In the genomic region with DNA sequence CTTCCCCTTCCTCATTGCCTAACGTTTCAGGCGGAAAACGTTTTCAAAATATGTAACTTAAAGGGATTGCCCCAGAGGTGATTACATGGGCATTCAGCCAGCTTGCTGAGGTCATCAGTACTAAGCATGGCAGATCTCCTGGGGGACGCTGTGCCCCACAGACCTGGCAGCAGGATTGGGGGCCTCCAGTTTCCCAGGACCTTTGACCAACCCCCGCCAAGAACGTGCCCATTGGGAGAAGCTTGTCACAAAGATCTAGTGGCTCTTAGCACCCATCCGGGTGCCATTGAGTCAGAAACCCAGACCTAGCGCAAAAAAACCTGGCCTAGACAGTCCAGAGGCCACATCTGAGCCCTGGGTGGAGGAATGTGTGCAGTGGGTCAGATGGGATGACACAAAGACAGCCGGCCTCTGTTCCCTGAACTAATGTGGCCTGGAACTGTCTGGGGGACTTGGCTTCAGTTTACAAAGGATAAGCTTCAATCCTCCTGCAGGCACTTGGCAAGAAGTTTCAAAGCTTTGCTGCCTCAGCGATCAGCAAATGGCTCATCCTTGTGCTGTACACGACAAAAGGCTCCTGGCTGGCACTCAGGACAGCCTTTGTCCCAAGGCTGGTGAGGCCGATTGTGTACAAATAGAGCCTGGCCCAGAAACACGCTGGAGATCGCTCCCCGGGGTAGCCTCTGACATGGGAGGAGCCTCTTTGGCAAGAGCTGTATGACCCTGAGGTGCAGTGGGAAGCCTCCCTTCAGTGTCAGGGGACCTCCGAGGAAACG, we compare ENCODE assay signal across 1 cellular context.
A peak's percentile ranks its signal among the peaks of the same experiment; 100 is the strongest.
TF ChIP-seq lines count a peak whose summit lies in the region.

No MANE protein-coding gene starts in this region.

TF ChIP-seq in HepG2, 621 proteins besides CTCF, POLR2A, EP300 and RAD21 (continued from another document):
- TF ChIP-seq, protein P1, sequence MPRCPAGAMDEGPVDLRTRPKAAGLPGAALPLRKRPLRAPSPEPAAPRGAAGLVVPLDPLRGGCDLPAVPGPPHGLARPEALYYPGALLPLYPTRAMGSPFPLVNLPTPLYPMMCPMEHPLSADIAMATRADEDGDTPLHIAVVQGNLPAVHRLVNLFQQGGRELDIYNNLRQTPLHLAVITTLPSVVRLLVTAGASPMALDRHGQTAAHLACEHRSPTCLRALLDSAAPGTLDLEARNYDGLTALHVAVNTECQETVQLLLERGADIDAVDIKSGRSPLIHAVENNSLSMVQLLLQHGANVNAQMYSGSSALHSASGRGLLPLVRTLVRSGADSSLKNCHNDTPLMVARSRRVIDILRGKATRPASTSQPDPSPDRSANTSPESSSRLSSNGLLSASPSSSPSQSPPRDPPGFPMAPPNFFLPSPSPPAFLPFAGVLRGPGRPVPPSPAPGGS (CRISPR knock-in tag; IDR thresholded peaks at IDR 0.05), result no peak
- TF ChIP-seq, protein P2, sequence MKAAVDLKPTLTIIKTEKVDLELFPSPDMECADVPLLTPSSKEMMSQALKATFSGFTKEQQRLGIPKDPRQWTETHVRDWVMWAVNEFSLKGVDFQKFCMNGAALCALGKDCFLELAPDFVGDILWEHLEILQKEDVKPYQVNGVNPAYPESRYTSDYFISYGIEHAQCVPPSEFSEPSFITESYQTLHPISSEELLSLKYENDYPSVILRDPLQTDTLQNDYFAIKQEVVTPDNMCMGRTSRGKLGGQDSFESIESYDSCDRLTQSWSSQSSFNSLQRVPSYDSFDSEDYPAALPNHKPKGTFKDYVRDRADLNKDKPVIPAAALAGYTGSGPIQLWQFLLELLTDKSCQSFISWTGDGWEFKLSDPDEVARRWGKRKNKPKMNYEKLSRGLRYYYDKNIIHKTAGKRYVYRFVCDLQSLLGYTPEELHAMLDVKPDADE (CRISPR knock-in tag; IDR thresholded peaks at IDR 0.05), result no peak
- TF ChIP-seq RBM39 (IDR thresholded peaks at IDR 0.05; ENCODE audit: low read depth, low read length, poor library complexity, severe bottlenecking) (no peak), GLI4 (CRISPR knock-in tag; IDR thresholded peaks at IDR 0.05; ENCODE audit: borderline replicate concordance) (no peak), IRF2 (CRISPR knock-in tag; IDR thresholded peaks at IDR 0.05) (no peak), ZNF354B (CRISPR knock-in tag; IDR thresholded peaks at IDR 0.05) (no peak), ZNF432 (CRISPR knock-in tag; IDR thresholded peaks at IDR 0.05; ENCODE audit: borderline replicate concordance) (no peak), ZBTB7B (CRISPR knock-in tag; IDR thresholded peaks at IDR 0.05) (0 out of 2 replicates have a peak, but pooled peaks have one; percentile 22), ZNF34 (CRISPR knock-in tag; IDR thresholded peaks at IDR 0.05; ENCODE audit: borderline replicate concordance) (no peak), HOXA5 (CRISPR knock-in tag; IDR thresholded peaks at IDR 0.05) (no peak), KLF16 (CRISPR knock-in tag; IDR thresholded peaks at IDR 0.05) (no peak), ZNF12 (CRISPR knock-in tag; IDR thresholded peaks at IDR 0.05) (peak; percentile 60; the same call in 1 of the 2 replicates), NR1H2 (CRISPR knock-in tag; IDR thresholded peaks at IDR 0.05; ENCODE audit: borderline replicate concordance, low read depth) (no peak), AKAP8 (CRISPR knock-in tag; IDR thresholded peaks at IDR 0.05) (no peak), ZNF616 (CRISPR knock-in tag; IDR thresholded peaks at IDR 0.05; ENCODE audit: low read depth) (no peak), NONO (IDR thresholded peaks at IDR 0.05) (no peak), NONO (CRISPR knock-in tag; conservative IDR thresholded peaks at IDR 0.05) (no peak), ZNF430 (CRISPR knock-in tag; IDR thresholded peaks at IDR 0.05) (no peak)
- TF ChIP-seq, protein P3, sequence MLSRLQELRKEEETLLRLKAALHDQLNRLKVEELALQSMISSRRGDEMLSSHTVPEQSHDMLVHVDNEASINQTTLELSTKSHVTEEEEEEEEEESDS (CRISPR knock-in tag; IDR thresholded peaks at IDR 0.05; ENCODE audit: borderline replicate concordance), result no peak
- TF ChIP-seq, protein P4, sequence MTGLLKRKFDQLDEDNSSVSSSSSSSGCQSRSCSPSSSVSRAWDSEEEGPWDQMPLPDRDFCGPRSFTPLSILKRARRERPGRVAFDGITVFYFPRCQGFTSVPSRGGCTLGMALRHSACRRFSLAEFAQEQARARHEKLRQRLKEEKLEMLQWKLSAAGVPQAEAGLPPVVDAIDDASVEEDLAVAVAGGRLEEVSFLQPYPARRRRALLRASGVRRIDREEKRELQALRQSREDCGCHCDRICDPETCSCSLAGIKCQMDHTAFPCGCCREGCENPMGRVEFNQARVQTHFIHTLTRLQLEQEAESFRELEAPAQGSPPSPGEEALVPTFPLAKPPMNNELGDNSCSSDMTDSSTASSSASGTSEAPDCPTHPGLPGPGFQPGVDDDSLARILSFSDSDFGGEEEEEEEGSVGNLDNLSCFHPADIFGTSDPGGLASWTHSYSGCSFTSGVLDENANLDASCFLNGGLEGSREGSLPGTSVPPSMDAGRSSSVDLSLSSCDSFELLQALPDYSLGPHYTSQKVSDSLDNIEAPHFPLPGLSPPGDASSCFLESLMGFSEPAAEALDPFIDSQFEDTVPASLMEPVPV (CRISPR knock-in tag; IDR thresholded peaks at IDR 0.05), result no peak
- TF ChIP-seq, protein P5, sequence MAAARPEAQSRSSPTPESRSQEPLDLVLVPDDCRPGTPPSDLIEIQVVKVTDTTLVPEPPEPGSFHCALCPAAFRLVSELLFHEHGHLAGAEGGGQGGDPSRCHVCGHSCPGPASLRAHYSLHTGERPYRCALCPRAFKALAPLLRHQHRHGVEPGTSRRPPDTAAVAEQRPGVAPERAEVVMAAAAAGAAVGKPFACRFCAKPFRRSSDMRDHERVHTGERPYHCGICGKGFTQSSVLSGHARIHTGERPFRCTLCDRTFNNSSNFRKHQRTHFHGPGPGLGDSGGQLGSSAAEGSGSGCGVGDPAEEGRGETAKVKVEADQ (CRISPR knock-in tag; IDR thresholded peaks at IDR 0.05; ENCODE audit: borderline replicate concordance), result no peak
- TF ChIP-seq, protein P6, sequence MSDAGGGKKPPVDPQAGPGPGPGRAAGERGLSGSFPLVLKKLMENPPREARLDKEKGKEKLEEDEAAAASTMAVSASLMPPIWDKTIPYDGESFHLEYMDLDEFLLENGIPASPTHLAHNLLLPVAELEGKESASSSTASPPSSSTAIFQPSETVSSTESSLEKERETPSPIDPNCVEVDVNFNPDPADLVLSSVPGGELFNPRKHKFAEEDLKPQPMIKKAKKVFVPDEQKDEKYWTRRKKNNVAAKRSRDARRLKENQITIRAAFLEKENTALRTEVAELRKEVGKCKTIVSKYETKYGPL (CRISPR knock-in tag; IDR thresholded peaks at IDR 0.05), result no peak
